In the genomic region with DNA sequence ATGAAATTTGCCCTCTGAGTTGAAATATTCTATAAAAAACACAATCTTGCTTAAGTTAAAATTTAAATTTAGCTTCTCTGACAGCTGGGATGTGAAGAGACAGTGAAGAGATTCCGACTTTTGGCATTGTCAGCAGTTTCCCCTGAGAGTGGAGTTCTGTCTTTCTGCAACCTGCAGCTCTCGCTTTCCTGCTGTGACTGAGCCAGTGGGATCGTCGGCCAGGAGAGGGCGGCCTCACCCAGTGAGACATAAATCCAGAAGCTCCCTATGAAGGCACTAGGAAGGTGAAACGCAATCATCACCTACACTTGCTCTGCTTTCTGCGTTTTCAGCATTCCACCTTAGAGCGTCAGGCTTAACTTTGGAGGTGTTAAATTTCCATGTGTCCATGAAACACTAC, we compare ENCODE assay signal across 1 cellular context.
TF ChIP-seq lines count a peak whose summit lies in the region.

No MANE protein-coding gene starts in this region.

TF ChIP-seq in HepG2, 621 proteins besides CTCF, POLR2A, EP300 and RAD21 (continued from another document and continues in another):
- TF ChIP-seq KLF12 (CRISPR knock-in tag; IDR thresholded peaks at IDR 0.05; ENCODE audit: borderline replicate concordance) (no peak), RXRB (CRISPR knock-in tag; IDR thresholded peaks at IDR 0.05; ENCODE audit: borderline replicate concordance) (peak; percentile 38; the same call in 1 of the 2 replicates), ZNF501 (CRISPR knock-in tag; IDR thresholded peaks at IDR 0.05) (0 out of 2 replicates have a peak, but pooled peaks have one; percentile 29), ZNF33B (CRISPR knock-in tag; IDR thresholded peaks at IDR 0.05) (peak; percentile 41; the same call in 1 of the 2 replicates), SPEN (CRISPR knock-in tag; IDR thresholded peaks at IDR 0.05; ENCODE audit: low read depth) (no peak), CBX5 (CRISPR knock-in tag; IDR thresholded peaks at IDR 0.05; ENCODE audit: borderline replicate concordance) (peak; percentile 55; the same call in 1 of the 2 replicates), ZNF441 (CRISPR knock-in tag; IDR thresholded peaks at IDR 0.05; ENCODE audit: borderline replicate concordance) (peak; percentile 30; the same call in 1 of the 2 replicates), ZNF766 (CRISPR knock-in tag; IDR thresholded peaks at IDR 0.05; ENCODE audit: borderline replicate concordance) (no peak), ZNF331 (CRISPR knock-in tag; IDR thresholded peaks at IDR 0.05) (0 out of 2 replicates have a peak, but pooled peaks have one; percentile 25), STAG1 (CRISPR knock-in tag; IDR thresholded peaks at IDR 0.05) (peak; percentile 98), ELF1 (CRISPR knock-in tag; IDR thresholded peaks at IDR 0.05) (0 out of 2 replicates have a peak, but pooled peaks have one; percentile 18), MAFG (CRISPR knock-in tag; IDR thresholded peaks at IDR 0.05) (peak; percentile 42; the same call in 1 of the 2 replicates), ZNF292 (CRISPR knock-in tag; IDR thresholded peaks at IDR 0.05; ENCODE audit: borderline replicate concordance, low read depth) (0 out of 2 replicates have a peak, but pooled peaks have one; percentile 25), XRCC5 (optimal IDR thresholded peaks at IDR 0.05; ENCODE audit: low read length) (peak; percentile 77), ZNF350 (CRISPR knock-in tag; IDR thresholded peaks at IDR 0.05; ENCODE audit: borderline replicate concordance, low read depth) (0 out of 2 replicates have a peak, but pooled peaks have one; percentile 24), KLF6 (CRISPR knock-in tag; IDR thresholded peaks at IDR 0.05) (no peak), NFYC (CRISPR knock-in tag; IDR thresholded peaks at IDR 0.05) (no peak), MED1 (CRISPR knock-in tag; IDR thresholded peaks at IDR 0.05) (no peak), ERF (CRISPR knock-in tag; IDR thresholded peaks at IDR 0.05) (peak; percentile 59; the same call in 1 of the 2 replicates), TOE1 (CRISPR knock-in tag; IDR thresholded peaks at IDR 0.05) (peak; percentile 43; the same call in 1 of the 2 replicates), SMC3 (IDR thresholded peaks at IDR 0.05; ENCODE audit: low read length) (peak; percentile 86), MAFK (conservative IDR thresholded peaks at IDR 0.05 in 1 of 2, IDR thresholded peaks at IDR 0.05 in 1 of 2; ENCODE audit: low read length in 2 of 2) (peak; percentile 98 to 99), RORA (CRISPR knock-in tag; IDR thresholded peaks at IDR 0.05) (no peak), SALL1 (CRISPR knock-in tag; IDR thresholded peaks at IDR 0.05) (peak; percentile 64), ZNF549 (CRISPR knock-in tag; IDR thresholded peaks at IDR 0.05) (no peak), MIER3 (CRISPR knock-in tag; IDR thresholded peaks at IDR 0.05; ENCODE audit: borderline replicate concordance) (no peak), TSC22D2 (CRISPR knock-in tag; IDR thresholded peaks at IDR 0.05; ENCODE audit: borderline replicate concordance) (0 out of 2 replicates have a peak, but pooled peaks have one; percentile 40), MAFF (IDR thresholded peaks at IDR 0.05; ENCODE audit: low read depth, low read length) (peak; percentile 98), PHF20 (CRISPR knock-in tag; IDR thresholded peaks at IDR 0.05) (no peak), ZNF605 (CRISPR knock-in tag; IDR thresholded peaks at IDR 0.05) (0 out of 2 replicates have a peak, but pooled peaks have one; percentile 40), ZNF841 (CRISPR knock-in tag; IDR thresholded peaks at IDR 0.05; ENCODE audit: borderline replicate concordance) (no peak), SP4 (CRISPR knock-in tag; IDR thresholded peaks at IDR 0.05) (0 out of 2 replicates have a peak, but pooled peaks have one; percentile 35), MIER2 (CRISPR knock-in tag; IDR thresholded peaks at IDR 0.05) (0 out of 2 replicates have a peak, but pooled peaks have one; percentile 44), HDAC2 (CRISPR knock-in tag; IDR thresholded peaks at IDR 0.05) (0 out of 2 replicates have a peak, but pooled peaks have one; percentile 33), YY1 (IDR thresholded peaks at IDR 0.05; ENCODE audit: insufficient read depth, insufficient replicate concordance, low read depth, low read length) (peak; percentile 4), REPIN1 (CRISPR knock-in tag; IDR thresholded peaks at IDR 0.05; ENCODE audit: borderline replicate concordance, low read depth) (0 out of 2 replicates have a peak, but pooled peaks have one; percentile 51), GATAD1 (CRISPR knock-in tag; IDR thresholded peaks at IDR 0.05) (no peak), MED8 (CRISPR knock-in tag; IDR thresholded peaks at IDR 0.05; ENCODE audit: insufficient replicate concordance) (no peak), ZSCAN25 (CRISPR knock-in tag; IDR thresholded peaks at IDR 0.05) (peak; percentile 40; the same call in 1 of the 2 replicates), KAT8 (CRISPR knock-in tag; IDR thresholded peaks at IDR 0.05) (0 out of 2 replicates have a peak, but pooled peaks have one; percentile 25), NONO (IDR thresholded peaks at IDR 0.05) (no peak), NONO (CRISPR knock-in tag; conservative IDR thresholded peaks at IDR 0.05) (no peak)
- TF ChIP-seq, protein P1, sequence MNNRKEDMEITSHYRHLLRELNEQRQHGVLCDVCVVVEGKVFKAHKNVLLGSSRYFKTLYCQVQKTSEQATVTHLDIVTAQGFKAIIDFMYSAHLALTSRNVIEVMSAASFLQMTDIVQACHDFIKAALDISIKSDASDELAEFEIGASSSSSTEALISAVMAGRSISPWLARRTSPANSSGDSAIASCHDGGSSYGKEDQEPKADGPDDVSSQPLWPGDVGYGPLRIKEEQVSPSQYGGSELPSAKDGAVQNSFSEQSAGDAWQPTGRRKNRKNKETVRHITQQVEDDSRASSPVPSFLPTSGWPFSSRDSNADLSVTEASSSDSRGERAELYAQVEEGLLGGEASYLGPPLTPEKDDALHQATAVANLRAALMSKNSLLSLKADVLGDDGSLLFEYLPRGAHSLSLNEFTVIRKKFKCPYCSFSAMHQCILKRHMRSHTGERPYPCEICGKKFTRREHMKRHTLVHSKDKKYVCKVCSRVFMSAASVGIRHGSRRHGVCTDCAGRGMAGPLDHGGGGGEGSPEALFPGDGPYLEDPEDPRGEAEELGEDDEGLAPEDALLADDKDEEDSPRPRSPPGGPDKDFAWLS (CRISPR knock-in tag; IDR thresholded peaks at IDR 0.05; ENCODE audit: borderline replicate concordance): no peak
- TF ChIP-seq, protein P2, sequence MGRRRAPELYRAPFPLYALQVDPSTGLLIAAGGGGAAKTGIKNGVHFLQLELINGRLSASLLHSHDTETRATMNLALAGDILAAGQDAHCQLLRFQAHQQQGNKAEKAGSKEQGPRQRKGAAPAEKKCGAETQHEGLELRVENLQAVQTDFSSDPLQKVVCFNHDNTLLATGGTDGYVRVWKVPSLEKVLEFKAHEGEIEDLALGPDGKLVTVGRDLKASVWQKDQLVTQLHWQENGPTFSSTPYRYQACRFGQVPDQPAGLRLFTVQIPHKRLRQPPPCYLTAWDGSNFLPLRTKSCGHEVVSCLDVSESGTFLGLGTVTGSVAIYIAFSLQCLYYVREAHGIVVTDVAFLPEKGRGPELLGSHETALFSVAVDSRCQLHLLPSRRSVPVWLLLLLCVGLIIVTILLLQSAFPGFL (CRISPR knock-in tag; IDR thresholded peaks at IDR 0.05): no peak
- TF ChIP-seq, protein P3, sequence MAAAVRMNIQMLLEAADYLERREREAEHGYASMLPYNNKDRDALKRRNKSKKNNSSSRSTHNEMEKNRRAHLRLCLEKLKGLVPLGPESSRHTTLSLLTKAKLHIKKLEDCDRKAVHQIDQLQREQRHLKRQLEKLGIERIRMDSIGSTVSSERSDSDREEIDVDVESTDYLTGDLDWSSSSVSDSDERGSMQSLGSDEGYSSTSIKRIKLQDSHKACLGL (CRISPR knock-in tag; IDR thresholded peaks at IDR 0.05): 0 out of 2 replicates have a peak, but pooled peaks have one; percentile 36
- TF ChIP-seq, protein P4, sequence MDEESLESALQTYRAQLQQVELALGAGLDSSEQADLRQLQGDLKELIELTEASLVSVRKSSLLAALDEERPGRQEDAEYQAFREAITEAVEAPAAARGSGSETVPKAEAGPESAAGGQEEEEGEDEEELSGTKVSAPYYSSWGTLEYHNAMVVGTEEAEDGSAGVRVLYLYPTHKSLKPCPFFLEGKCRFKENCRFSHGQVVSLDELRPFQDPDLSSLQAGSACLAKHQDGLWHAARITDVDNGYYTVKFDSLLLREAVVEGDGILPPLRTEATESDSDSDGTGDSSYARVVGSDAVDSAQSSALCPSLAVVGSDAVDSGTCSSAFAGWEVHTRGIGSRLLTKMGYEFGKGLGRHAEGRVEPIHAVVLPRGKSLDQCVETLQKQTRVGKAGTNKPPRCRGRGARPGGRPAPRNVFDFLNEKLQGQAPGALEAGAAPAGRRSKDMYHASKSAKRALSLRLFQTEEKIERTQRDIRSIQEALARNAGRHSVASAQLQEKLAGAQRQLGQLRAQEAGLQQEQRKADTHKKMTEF (CRISPR knock-in tag; IDR thresholded peaks at IDR 0.05): 0 out of 2 replicates have a peak, but pooled peaks have one; percentile 28
- TF ChIP-seq, protein P5, sequence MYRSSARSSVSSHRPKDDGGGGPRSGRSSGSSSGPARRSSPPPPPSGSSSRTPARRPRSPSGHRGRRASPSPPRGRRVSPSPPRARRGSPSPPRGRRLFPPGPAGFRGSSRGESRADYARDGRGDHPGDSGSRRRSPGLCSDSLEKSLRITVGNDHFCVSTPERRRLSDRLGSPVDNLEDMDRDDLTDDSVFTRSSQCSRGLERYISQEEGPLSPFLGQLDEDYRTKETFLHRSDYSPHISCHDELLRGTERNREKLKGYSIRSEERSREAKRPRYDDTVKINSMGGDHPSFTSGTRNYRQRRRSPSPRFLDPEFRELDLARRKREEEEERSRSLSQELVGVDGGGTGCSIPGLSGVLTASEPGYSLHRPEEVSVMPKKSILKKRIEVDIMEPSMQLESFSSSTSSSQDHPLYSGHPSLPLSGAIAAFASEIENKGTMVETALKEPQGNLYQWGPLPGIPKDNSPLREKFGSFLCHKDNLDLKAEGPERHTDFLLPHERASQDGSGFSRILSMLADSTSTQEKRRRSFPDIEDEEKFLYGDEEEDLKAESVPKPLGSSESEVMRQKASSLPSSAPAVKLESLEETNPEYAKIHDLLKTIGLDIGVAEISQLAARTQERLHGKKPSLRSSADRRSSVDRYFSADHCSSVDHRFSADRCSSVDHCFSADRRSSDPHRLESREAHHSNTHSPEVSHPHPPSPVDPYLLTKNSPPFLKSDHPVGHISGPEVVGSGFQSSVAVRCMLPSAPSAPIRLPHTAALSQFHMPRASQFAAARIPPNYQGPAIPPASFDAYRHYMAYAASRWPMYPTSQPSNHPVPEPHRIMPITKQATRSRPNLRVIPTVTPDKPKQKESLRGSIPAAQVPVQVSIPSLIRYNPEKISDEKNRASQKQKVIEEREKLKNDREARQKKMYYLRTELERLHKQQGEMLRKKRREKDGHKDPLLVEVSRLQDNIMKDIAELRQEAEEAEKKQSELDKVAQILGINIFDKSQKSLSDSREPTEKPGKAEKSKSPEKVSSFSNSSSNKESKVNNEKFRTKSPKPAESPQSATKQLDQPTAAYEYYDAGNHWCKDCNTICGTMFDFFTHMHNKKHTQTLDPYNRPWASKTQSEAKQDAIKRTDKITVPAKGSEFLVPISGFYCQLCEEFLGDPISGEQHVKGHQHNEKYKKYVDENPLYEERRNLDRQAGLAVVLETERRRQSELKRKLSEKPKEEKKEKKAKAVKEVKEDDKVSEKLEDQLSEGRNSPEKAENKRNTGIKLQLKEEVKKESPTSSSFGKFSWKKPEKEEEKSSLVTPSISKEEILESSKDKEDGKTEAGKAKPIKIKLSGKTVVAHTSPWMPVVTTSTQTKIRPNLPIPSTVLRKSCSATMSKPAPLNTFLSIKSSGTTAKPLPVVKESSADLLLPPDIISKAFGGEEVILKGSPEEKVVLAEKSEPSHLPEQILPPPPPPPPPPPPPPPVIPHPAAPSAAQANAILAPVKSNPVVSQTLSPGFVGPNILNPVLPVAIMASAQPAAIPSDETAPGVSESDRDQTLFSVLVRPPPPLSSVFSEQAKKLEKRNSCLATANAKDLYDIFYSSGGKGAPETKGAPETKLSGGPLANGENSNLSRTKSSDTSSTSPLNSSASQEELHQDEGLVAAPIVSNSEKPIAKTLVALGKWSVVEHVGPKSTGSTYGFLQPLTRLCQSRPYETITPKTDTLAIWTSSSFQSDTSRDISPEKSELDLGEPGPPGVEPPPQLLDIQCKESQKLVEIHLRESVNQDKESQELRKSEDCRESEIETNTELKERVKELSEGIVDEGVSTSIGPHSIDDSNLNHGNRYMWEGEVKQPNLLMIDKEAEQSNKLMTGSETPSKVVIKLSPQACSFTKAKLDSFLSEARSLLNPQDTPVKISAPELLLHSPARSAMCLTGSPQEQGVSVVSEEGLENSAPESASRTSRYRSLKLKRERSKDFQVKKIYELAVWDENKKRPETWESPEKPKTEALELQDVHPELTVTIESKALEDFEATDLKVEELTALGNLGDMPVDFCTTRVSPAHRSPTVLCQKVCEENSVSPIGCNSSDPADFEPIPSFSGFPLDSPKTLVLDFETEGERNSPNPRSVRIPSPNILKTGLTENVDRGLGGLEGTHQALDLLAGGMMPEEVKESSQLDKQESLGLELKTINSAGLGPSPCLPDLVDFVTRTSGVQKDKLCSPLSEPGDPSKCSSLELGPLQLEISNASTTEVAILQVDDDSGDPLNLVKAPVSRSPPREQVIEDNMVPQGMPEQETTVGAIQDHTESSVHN (CRISPR knock-in tag; IDR thresholded peaks at IDR 0.05): no peak
- TF ChIP-seq, protein P6, sequence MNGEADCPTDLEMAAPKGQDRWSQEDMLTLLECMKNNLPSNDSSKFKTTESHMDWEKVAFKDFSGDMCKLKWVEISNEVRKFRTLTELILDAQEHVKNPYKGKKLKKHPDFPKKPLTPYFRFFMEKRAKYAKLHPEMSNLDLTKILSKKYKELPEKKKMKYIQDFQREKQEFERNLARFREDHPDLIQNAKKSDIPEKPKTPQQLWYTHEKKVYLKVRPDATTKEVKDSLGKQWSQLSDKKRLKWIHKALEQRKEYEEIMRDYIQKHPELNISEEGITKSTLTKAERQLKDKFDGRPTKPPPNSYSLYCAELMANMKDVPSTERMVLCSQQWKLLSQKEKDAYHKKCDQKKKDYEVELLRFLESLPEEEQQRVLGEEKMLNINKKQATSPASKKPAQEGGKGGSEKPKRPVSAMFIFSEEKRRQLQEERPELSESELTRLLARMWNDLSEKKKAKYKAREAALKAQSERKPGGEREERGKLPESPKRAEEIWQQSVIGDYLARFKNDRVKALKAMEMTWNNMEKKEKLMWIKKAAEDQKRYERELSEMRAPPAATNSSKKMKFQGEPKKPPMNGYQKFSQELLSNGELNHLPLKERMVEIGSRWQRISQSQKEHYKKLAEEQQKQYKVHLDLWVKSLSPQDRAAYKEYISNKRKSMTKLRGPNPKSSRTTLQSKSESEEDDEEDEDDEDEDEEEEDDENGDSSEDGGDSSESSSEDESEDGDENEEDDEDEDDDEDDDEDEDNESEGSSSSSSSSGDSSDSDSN (CRISPR knock-in tag; IDR thresholded peaks at IDR 0.05): no peak
- TF ChIP-seq, protein P7, sequence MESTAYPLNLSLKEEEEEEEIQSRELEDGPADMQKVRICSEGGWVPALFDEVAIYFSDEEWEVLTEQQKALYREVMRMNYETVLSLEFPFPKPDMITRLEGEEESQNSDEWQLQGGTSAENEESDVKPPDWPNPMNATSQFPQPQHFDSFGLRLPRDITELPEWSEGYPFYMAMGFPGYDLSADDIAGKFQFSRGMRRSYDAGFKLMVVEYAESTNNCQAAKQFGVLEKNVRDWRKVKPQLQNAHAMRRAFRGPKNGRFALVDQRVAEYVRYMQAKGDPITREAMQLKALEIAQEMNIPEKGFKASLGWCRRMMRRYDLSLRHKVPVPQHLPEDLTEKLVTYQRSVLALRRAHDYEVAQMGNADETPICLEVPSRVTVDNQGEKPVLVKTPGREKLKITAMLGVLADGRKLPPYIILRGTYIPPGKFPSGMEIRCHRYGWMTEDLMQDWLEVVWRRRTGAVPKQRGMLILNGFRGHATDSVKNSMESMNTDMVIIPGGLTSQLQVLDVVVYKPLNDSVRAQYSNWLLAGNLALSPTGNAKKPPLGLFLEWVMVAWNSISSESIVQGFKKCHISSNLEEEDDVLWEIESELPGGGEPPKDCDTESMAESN (CRISPR knock-in tag; conservative IDR thresholded peaks at IDR 0.05): no peak
